ENCODE assay signal across 3 cellular contexts in the genomic region with DNA sequence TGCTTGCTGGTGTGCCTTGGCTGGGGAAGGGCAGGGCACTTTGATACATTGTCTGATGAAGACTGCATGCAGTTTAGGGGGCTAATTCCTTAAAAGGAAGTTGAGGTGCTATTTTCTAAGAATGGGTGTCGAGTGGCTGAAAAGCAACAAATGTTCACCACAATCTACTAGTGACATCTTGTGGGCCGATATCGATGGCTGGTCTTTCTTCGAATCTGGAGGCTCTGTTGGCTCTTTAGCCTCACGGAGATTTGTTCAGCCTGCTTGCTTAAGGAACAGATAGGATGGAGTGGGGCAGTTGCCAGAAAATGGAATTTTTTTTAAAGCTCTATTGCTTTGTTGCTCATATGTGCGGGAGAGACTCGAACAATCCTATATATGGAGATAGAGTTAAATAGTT.
TF ChIP-seq lines count a peak whose summit lies in the region.

No MANE protein-coding gene starts in this region.

TF ChIP-seq in GM23338, 12 proteins besides CTCF, POLR2A, EP300 and RAD21 (continues in another document):
- TF ChIP-seq ZNF462 (CRISPR knock-in tag; IDR thresholded peaks at IDR 0.05) (no peak), NANOG (IDR thresholded peaks at IDR 0.05; ENCODE audit: borderline replicate concordance) (no peak), JUNB (IDR thresholded peaks at IDR 0.05; ENCODE audit: unreplicated experiment) (no peak), EZH2 (IDR thresholded peaks at IDR 0.05; ENCODE audit: low read depth, unreplicated experiment) (no peak), CREB1 (CRISPR knock-in tag; IDR thresholded peaks at IDR 0.05; ENCODE audit: low read depth) (no peak)

TF ChIP-seq in H1, 55 proteins besides CTCF, POLR2A, EP300 and RAD21:
- TF ChIP-seq SRF (IDR thresholded peaks at IDR 0.05; ENCODE audit: low read depth, low read length): peak; percentile 26; the same call in 1 of the 2 replicates
- no peak for TF ChIP-seq CHD1 (IDR thresholded peaks at IDR 0.05; ENCODE audit: low read depth, low read length)
TF ChIP-seq in H1: peak in this region for 1.

TF ChIP-seq in neural cell, 6 proteins besides CTCF, POLR2A, EP300 and RAD21:
- no peak for TF ChIP-seq SMC3 (conservative IDR thresholded peaks at IDR 0.05; ENCODE audit: poor library complexity)
- TF ChIP-seq TAF1 (IDR thresholded peaks at IDR 0.05; ENCODE audit: low read depth): no peak
- no peak for TF ChIP-seq POLR2AphosphoS5 (IDR thresholded peaks at IDR 0.05)
- TF ChIP-seq, protein P1, sequence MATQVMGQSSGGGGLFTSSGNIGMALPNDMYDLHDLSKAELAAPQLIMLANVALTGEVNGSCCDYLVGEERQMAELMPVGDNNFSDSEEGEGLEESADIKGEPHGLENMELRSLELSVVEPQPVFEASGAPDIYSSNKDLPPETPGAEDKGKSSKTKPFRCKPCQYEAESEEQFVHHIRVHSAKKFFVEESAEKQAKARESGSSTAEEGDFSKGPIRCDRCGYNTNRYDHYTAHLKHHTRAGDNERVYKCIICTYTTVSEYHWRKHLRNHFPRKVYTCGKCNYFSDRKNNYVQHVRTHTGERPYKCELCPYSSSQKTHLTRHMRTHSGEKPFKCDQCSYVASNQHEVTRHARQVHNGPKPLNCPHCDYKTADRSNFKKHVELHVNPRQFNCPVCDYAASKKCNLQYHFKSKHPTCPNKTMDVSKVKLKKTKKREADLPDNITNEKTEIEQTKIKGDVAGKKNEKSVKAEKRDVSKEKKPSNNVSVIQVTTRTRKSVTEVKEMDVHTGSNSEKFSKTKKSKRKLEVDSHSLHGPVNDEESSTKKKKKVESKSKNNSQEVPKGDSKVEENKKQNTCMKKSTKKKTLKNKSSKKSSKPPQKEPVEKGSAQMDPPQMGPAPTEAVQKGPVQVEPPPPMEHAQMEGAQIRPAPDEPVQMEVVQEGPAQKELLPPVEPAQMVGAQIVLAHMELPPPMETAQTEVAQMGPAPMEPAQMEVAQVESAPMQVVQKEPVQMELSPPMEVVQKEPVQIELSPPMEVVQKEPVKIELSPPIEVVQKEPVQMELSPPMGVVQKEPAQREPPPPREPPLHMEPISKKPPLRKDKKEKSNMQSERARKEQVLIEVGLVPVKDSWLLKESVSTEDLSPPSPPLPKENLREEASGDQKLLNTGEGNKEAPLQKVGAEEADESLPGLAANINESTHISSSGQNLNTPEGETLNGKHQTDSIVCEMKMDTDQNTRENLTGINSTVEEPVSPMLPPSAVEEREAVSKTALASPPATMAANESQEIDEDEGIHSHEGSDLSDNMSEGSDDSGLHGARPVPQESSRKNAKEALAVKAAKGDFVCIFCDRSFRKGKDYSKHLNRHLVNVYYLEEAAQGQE (IDR thresholded peaks at IDR 0.05; ENCODE audit: borderline replicate concordance): no peak
- no peak for TF ChIP-seq EZH2 (IDR thresholded peaks at IDR 0.05; ENCODE audit: borderline replicate concordance, insufficient read depth, low read length, poor library complexity, severe bottlenecking)
- TF ChIP-seq MXI1 (conservative IDR thresholded peaks at IDR 0.05; ENCODE audit: poor library complexity, severe bottlenecking): no peak
